8 cellular contexts compared by ENCODE assay signal in the genomic region with DNA sequence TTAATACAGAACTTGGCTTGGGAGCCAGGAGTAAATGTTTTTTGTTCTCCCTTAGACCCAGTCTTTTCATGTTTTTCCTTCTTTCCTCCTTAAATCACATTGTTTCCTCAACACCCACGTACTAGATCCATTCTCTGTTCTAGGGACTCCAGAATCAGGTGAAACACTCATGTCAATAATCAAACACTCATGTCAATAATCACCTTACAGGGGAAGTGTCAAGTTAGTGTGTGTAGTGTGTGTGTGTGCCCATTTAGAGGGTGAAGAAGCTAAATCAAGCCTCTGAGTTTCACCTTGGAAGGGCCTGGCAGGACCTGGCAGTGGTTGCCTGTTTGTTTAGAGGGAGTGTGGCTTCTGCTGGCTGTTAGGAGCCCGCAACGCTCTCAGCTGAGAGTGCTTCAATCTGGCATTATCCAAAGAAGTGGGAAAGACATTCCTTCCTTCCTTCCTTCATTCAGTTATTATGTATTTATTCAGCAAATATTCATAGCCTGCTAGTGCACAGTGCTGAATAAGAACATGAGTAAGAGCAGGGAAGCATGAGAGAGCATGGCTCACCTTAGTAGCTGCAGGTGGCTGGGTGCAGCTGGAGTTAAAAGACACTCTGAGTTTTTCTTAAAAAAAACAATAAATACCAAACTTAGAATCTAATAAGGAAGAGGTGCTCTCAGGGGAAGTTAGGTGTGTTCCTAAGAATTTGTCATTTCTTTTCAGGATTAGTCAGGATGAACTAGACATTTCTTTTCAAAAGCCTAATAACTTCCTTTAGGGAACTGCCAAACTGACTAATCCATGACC. TPM values are rescaled to one million over a fixed set of nuclear protein-coding genes. Genes with fewer than 3 reads are reported as not detected.
DNase-seq lines count a peak whose midpoint lies in the region; ATAC-seq and TF ChIP-seq lines count a peak whose summit lies in the region.

No MANE protein-coding gene starts in this region.

- peak overlapping the region; percentile 100 for H3K4me3 Mint-ChIP-seq in endodermal cell
- H3K4me3 Mint-ChIP-seq in osteocyte (ENCODE audit: unreplicated experiment): peak overlapping the region; percentile 99

- peak overlapping the region; percentile 98 for H3K4me3 ChIP-seq in endodermal cell (ENCODE audit: low read length)

- H3K36me3 Mint-ChIP-seq in endodermal cell (ENCODE audit: low read depth) (peaks cover 3% of the 10 kb centered on the region), osteocyte (ENCODE audit: unreplicated experiment) (peaks cover 3% of the 10 kb centered on the region)

- DNase-seq in activated CD8-positive, alpha-beta memory T cell treated with anti-CD3 and anti-CD28 coated beads for 24 hours: peak; percentile 57
- DNase-seq in activated CD8-positive, alpha-beta memory T cell treated with anti-CD3 and anti-CD28 coated beads, Interleukin-2, amount 50 U/mL, for 48 hours: no peak
- DNase-seq in RKO (ENCODE audit: low spot score): peak; percentile 94
- peak; percentile 68 for DNase-seq in endodermal cell
- no peak for DNase-seq in osteocyte (ENCODE audit: extremely low spot score, unreplicated experiment)
- no peak for DNase-seq in D341Med (ENCODE audit: low spot score)
- DNase-seq in KG1 (lab: John Stamatoyannopoulos, UW): no peak

- peak overlapping the region; percentile 97 for H3K27ac ChIP-seq in endodermal cell (ENCODE audit: low read depth, low read length)

- no peaks in the 10 kb centered on the region for H3K9me3 Mint-ChIP-seq in endodermal cell
- H3K9me3 Mint-ChIP-seq in osteocyte (ENCODE audit: unreplicated experiment): no peaks in the 10 kb centered on the region

- TF ChIP-seq CTCF in endodermal cell (conservative IDR thresholded peaks at IDR 0.05) (no peak), osteocyte (IDR thresholded peaks at IDR 0.05) (no peak)

- H3K27me3 Mint-ChIP-seq in endodermal cell (ENCODE audit: insufficient read depth) (no peaks in the 10 kb centered on the region), osteocyte (ENCODE audit: unreplicated experiment) (no peaks in the 10 kb centered on the region)

- H3K4me1 ChIP-seq in endodermal cell (ENCODE audit: control insufficient read depth, insufficient read depth, low read length): no peaks in the 10 kb centered on the region

- H3K4me1 Mint-ChIP-seq in endodermal cell (peaks cover 19% of the 10 kb centered on the region), osteocyte (ENCODE audit: unreplicated experiment) (peaks cover 31% of the 10 kb centered on the region)

- H3K9me3 ChIP-seq in endodermal cell (ENCODE audit: control insufficient read depth, low read length): no peaks in the 10 kb centered on the region

- H3K9ac ChIP-seq in endodermal cell (ENCODE audit: extremely low read depth, low read length, poor library complexity, severe bottlenecking): peak overlapping the region; percentile 96

- H3K27me3 ChIP-seq in endodermal cell (ENCODE audit: control insufficient read depth, insufficient read depth, low read length, poor library complexity, severe bottlenecking): no peaks in the 10 kb centered on the region

- 85 to 100% methylated on average over 1 to 3 of the region's 3 CpGs for WGBS in endodermal cell (ENCODE audit: insufficient coverage in 1 of 2, insufficient read length in 1 of 2), 2 experiments

- ATAC-seq in HG03135 (IDR thresholded peaks at IDR 0.05; ENCODE audit: unreplicated experiment): no peak

- H3K27ac Mint-ChIP-seq in endodermal cell (peak overlapping the region; percentile 100), osteocyte (ENCODE audit: unreplicated experiment) (peak overlapping the region; percentile 100)

- peaks cover 3% of the 10 kb centered on the region for H3K36me3 ChIP-seq in endodermal cell (ENCODE audit: control insufficient read depth, insufficient read depth, low read length)

RNA-seq across cellular contexts. Expression of a gene that starts 17.6 kb away (rescaled TPM):
- 1 to 10 TPM; 3.7 to 4.6 TPM for total RNA-seq in endodermal cell
- 0.39 TPM for polyA plus RNA-seq in endodermal cell (2013, experiment 1 of 2)
- 0.37 TPM for polyA plus RNA-seq in endodermal cell (2013, experiment 2 of 2)
- 2.8 and 3.7 TPM in 2 replicates for total RNA-seq in osteocyte

Comparison
In these comparisons a context has a peak if more than half of its experiments do, and no peak if none do; other contexts are left out.
1. DNase-seq: peak in activated CD8-positive, alpha-beta memory T cell treated with anti-CD3 and anti-CD28 coated beads for 24 hours (single experiment), RKO (single experiment) and endodermal cell (single experiment); none in activated CD8-positive, alpha-beta memory T cell treated with anti-CD3 and anti-CD28 coated beads, Interleukin-2, amount 50 U/mL, for 48 hours (single experiment), osteocyte (single experiment), D341Med (single experiment) and KG1 (single experiment).